Comparison of ENCODE assay signal across 13 cellular contexts in genomic region chr16:66902648-66903543, GRCh38. TPM values are rescaled to one million over a fixed set of nuclear protein-coding genes. Genes with fewer than 3 reads are reported as not detected.
DNase-seq lines count a peak whose midpoint lies in the region; TF ChIP-seq lines count a peak whose summit lies in the region.
"Had no signal": no experiment of that assay in that cellular context is flagged by ENCODE, and none has a peak within 500 bp of the region (broad histone marks: within the 10 kb centered on the region; RNA-seq: fewer than 3 reads in every experiment).

No MANE protein-coding gene starts in this region.

- H3K4me3 ChIP-seq in coronary artery = peak overlapping the region; percentile 18
- H3K4me3 ChIP-seq in mesenchymal stem cell (ENCODE audit: insufficient read depth in 1 of 2, low read depth in 1 of 2, low read length in 2 of 2) = no peak overlapping the region
- H3K4me3 ChIP-seq in vagina = no peak overlapping the region

- no peak for DNase-seq in coronary artery (ENCODE audit: low spot score)
- no peak for DNase-seq in mesenchymal stem cell
- DNase-seq in vagina (ENCODE audit: extremely low spot score in 2 of 2) = no peak
- no peak for DNase-seq in AML-193 (lab: John Stamatoyannopoulos, UW)
- DNase-seq in NCI-H446 treated with DMSO at 0.1 percent for 48 hours (lab: John Stamatoyannopoulos, UW) = no peak
- no peak for DNase-seq in activated CD4-positive, CD25-positive, alpha-beta regulatory T cell (lab: John Stamatoyannopoulos, UW)
- DNase-seq: activated CD4-positive, alpha-beta memory T cell treated with anti-CD3 and anti-CD28 coated beads, Interleukin-2, amount 10 ng/mL, durations not matched to agents 7 days and 5 days; activated gamma-delta T cell treated with Interleukin-2 at 50 U/mL for 16 hours; central memory CD4-positive, alpha-beta T cell; NCI-H2107 had no signal

- H4K8ac ChIP-seq in mesenchymal stem cell (ENCODE audit: low read length) = peak overlapping the region; percentile 36

- H4K91ac ChIP-seq in mesenchymal stem cell (ENCODE audit: low read length) = peak overlapping the region; percentile 69

- H3K14ac ChIP-seq in mesenchymal stem cell (ENCODE audit: low read length in 2 of 2) = peak overlapping the region in 1 of 2 experiments; percentile 37

- H3K4me1 ChIP-seq in mesenchymal stem cell (ENCODE audit: control insufficient read depth, insufficient read depth, low read depth, low read length) (peaks cover 38% of the 10 kb centered on the region), vagina (peaks cover 51% of the 10 kb centered on the region)

- no peaks in the 10 kb centered on the region for H3K79me1 ChIP-seq in mesenchymal stem cell (replicated peaks; ENCODE audit: low read length, poor library complexity, severe bottlenecking)

- H3K9ac ChIP-seq in mesenchymal stem cell (ENCODE audit: low read length) = no peak overlapping the region

- peak overlapping the region in 1 of 2 experiments; percentile 97 for H3K18ac ChIP-seq in mesenchymal stem cell (ENCODE audit: low read depth in 1 of 2, low read length in 2 of 2)

- H2AK5ac ChIP-seq in mesenchymal stem cell (ENCODE audit: low read length, severe bottlenecking) = no peak overlapping the region

- H3K36me3 ChIP-seq in mesenchymal stem cell (ENCODE audit: control insufficient read depth in 1 of 2, insufficient read depth in 2 of 2, low read depth in 1 of 2, low read length in 2 of 2) = no peaks in the 10 kb centered on the region
- H3K36me3 ChIP-seq in vagina = no peaks in the 10 kb centered on the region

- no peak overlapping the region for H3K4me2 ChIP-seq in mesenchymal stem cell (ENCODE audit: low read length, poor library complexity, severe bottlenecking)

- H3K4ac ChIP-seq in mesenchymal stem cell (ENCODE audit: low read depth in 1 of 2, low read length in 2 of 2) = peak overlapping the region; percentile 26 to 62

- H3K27ac ChIP-seq in coronary artery = peak overlapping the region; percentile 95 to 97
- H3K27ac ChIP-seq in mesenchymal stem cell (ENCODE audit: low read length, poor library complexity, severe bottlenecking) = no peak overlapping the region
- H3K27ac ChIP-seq in vagina = peak overlapping the region; percentile 91

- H3K9me3 ChIP-seq in mesenchymal stem cell (ENCODE audit: control insufficient read depth, low read length) (no peaks in the 10 kb centered on the region), vagina (no peaks in the 10 kb centered on the region)

- peak overlapping the region; percentile 49 for H2BK120ac ChIP-seq in mesenchymal stem cell (ENCODE audit: low read depth, low read length)

- H2BK12ac ChIP-seq in mesenchymal stem cell (ENCODE audit: low read length in 2 of 2) = peak overlapping the region; percentile 91 to 99

- TF ChIP-seq POLR2A in vagina (IDR thresholded peaks at IDR 0.05) = no peak

- H3K27me3 ChIP-seq in mesenchymal stem cell (ENCODE audit: control insufficient read depth in 1 of 2, insufficient read depth in 1 of 2, low read length in 2 of 2) (peaks cover 7 to 14% of the 10 kb centered on the region in 2 experiments), vagina (no peaks in the 10 kb centered on the region)

- H3K23ac ChIP-seq in mesenchymal stem cell (ENCODE audit: low read length in 2 of 2) = no peak overlapping the region

- no peak overlapping the region for H2BK5ac ChIP-seq in mesenchymal stem cell (ENCODE audit: low read depth, low read length, poor library complexity, severe bottlenecking)

- 87% methylated on average over 10 of the region's 14 CpGs for WGBS in mesenchymal stem cell

- H2AFZ ChIP-seq in mesenchymal stem cell (ENCODE audit: low read depth, low read length) = no peak overlapping the region

- H2BK15ac ChIP-seq in mesenchymal stem cell (ENCODE audit: low read depth, poor library complexity, severe bottlenecking) = peak overlapping the region; percentile 78

- TF ChIP-seq CTCF in coronary artery (IDR thresholded peaks at IDR 0.05) (no peak), vagina (IDR thresholded peaks at IDR 0.05) (no peak)

- intact Hi-C loops in vagina (cut with DNase I) = no loop called here

RNA-seq across cellular contexts. Expression of gene CDH16, which starts 15.8 kb away (rescaled TPM):
- not detected for polyA plus RNA-seq in mesenchymal stem cell (2013, experiment 1 of 2)
- polyA plus RNA-seq in mesenchymal stem cell (2013, experiment 2 of 2) = not detected
- 0.25 TPM for total RNA-seq in vagina
- total RNA-seq: activated CD4-positive, alpha-beta memory T cell treated with anti-CD3 and anti-CD28 coated beads, Interleukin-2, amount 10 ng/mL, durations not matched to agents 7 days and 5 days; mononuclear cell; T-helper 2 cell treated with Interferon-gamma antibody and Interleukin-4, amounts not matched to agents 100 ng/mL and 5 ng/mL, for 36 hours; temporal lobe had no signal

RNA-seq across cellular contexts. Expression of gene RRAD, which starts 22.4 kb away (rescaled TPM):
- polyA plus RNA-seq in mesenchymal stem cell (2013, experiment 1 of 2) = 6.9 TPM
- polyA plus RNA-seq in mesenchymal stem cell (2013, experiment 2 of 2) = 7.7 TPM
- 49.1 TPM for total RNA-seq in vagina

RNA-seq across cellular contexts. Expression of gene PDP2, which starts 22.6 kb away (rescaled TPM):
- 7.9 TPM for polyA plus RNA-seq in mesenchymal stem cell (2013, experiment 1 of 2)
- polyA plus RNA-seq in mesenchymal stem cell (2013, experiment 2 of 2) = 7.3 TPM
- 14.0 TPM for total RNA-seq in vagina

RNA-seq across cellular contexts. Expression of gene CIAO2B, which starts 31.3 kb away (rescaled TPM):
- polyA plus RNA-seq in mesenchymal stem cell (2013, experiment 1 of 2) = 110 TPM
- polyA plus RNA-seq in mesenchymal stem cell (2013, experiment 2 of 2) = 117 TPM
- 105 TPM for total RNA-seq in vagina

RNA-seq across cellular contexts. Expression of gene CES2, which starts 32.4 kb away (rescaled TPM):
- polyA plus RNA-seq in mesenchymal stem cell (2013, experiment 1 of 2) = 27.4 TPM
- polyA plus RNA-seq in mesenchymal stem cell (2013, experiment 2 of 2) = 27.4 TPM
- 55.7 TPM for total RNA-seq in vagina
